Comparison of ENCODE assay signal across 25 cellular contexts in the genomic region with DNA sequence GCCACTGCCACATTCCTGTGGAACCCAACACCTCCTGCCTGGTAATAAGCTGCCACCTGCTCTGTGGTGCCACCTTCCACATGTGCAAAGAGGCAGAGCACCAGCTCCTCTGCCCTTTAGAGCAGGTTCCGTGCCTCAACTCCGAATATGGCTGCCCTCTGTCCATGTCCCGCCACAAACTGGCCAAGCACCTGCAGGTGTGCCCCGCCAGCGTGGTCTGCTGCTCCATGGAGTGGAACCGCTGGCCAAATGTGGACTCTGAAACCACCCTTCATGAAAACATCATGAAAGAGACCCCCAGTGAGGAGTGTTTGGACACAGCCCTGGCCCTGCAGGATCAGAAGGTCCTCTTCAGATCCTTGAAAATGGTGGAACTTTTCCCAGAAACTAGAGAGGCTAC. TPM values are rescaled to one million over a fixed set of nuclear protein-coding genes. Genes with fewer than 3 reads are reported as not detected.
"Had no signal": no experiment of that assay in that cellular context is flagged by ENCODE, and none has a peak within 500 bp of the region (broad histone marks: within the 10 kb centered on the region; RNA-seq: fewer than 3 reads in every experiment).

No MANE protein-coding gene starts in this region.

- H3K27ac ChIP-seq: RWPE1, SJCRH30 had no signal

- DNase-seq: Karpas-422, KG1, MV-4-11, NCI-H1048, NCI-H1105, NCI-H1417, NCI-H1436 treated with DMSO at 0.1 percent for 48 hours, NCI-H1694 treated with DMSO at 0.1 percent for 48 hours, NCI-H1930, NCI-H2081, NCI-H2107, NCI-H2227 treated with DMSO at 0.1 percent for 48 hours, NCI-H524, NCI-H526 treated with DMSO at 0.1 percent for 48 hours, NCI-H748 treated with DMSO at 0.1 percent for 48 hours, PC-3, SHP77 treated with DMSO at 0.1 percent for 48 hours, SJCRH30, T-helper 1 cell had no signal

- H3K4me3 ChIP-seq: SJCRH30 had no signal

- H3K36me3 ChIP-seq: SJCRH30 had no signal

- H3K4me1 ChIP-seq: SJCRH30 had no signal

- ATAC-seq: PC-3, SK-N-SH treated with all-trans-retinoic acid at 6 μM for 48 hours had no signal

- H3K9me3 ChIP-seq: SJCRH30 had no signal

RNA-seq across cellular contexts. Expression of a gene that starts 28.3 kb away (rescaled TPM):
- total RNA-seq: HT-29, M059J, NCI-H460, OCI-LY7, PC-3 had no signal

RNA-seq across cellular contexts. Expression of a gene that starts 53.7 kb away (rescaled TPM):
- total RNA-seq: HT-29, M059J, NCI-H460, OCI-LY7, PC-3 had no signal
